In the genomic region with DNA sequence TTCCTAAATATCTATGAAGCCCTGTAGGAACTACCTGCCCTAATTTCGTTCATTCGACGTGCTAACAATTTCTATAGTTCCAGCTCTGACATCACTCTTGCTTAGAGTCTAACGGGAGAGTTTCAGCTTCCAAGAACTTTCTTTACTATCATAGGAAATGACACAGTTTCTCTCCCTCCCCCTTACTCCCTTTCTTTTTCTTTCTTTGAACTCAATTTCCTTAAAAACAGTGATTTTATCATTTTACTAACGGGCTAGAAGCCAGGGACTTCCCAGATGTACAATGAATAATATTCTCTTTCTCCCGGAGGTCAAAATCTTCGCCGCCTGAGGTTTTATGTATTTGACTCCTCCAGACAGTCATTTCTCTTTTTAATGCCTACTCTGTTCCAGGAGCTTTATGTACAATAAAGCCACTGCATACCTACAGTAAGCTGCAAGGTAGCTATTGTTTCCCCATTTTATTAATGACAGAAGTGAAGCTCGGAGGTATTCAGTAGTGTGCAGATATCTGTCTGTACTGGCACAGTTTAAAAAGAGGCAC, we compare ENCODE assay signal across 11 cellular contexts. TPM values are rescaled to one million over a fixed set of nuclear protein-coding genes. Genes with fewer than 3 reads are reported as not detected.
A peak's percentile ranks its signal among the peaks of the same experiment; 100 is the strongest.
DNase-seq lines count a peak whose midpoint lies in the region; ATAC-seq, FAIRE-seq and TF ChIP-seq lines count a peak whose summit lies in the region.
"Had no signal": no experiment of that assay in that cellular context is flagged by ENCODE, and none has a peak within 500 bp of the region (broad histone marks: within the 10 kb centered on the region; RNA-seq: fewer than 3 reads in every experiment).

No MANE protein-coding gene starts in this region.

- H3K27me3 Mint-ChIP-seq in astrocyte (ENCODE audit: low read depth, unreplicated experiment) = peaks cover 2% of the 10 kb centered on the region

- no peaks in the 10 kb centered on the region for H3K36me3 ChIP-seq in BJ (ENCODE audit: control insufficient read depth, insufficient read depth, low read length)
- no peaks in the 10 kb centered on the region for H3K36me3 ChIP-seq in astrocyte (ENCODE audit: insufficient read depth, low read length)
- H3K36me3 ChIP-seq in left lung = no peaks in the 10 kb centered on the region

- H3K27ac ChIP-seq in astrocyte (ENCODE audit: low read depth, low read length) (peak overlapping the region; percentile 34), left lung (peak overlapping the region in 1 of 2 donors; percentile 39)

- H3K4me1 ChIP-seq in astrocyte (ENCODE audit: insufficient read depth, low read length) = peaks cover 23% of the 10 kb centered on the region
- H3K4me1 ChIP-seq in left lung = peaks cover 0 to 12% of the 10 kb centered on the region in 2 donors

- H3K4me1 Mint-ChIP-seq in astrocyte (ENCODE audit: low read depth, unreplicated experiment) = peaks cover 11% of the 10 kb centered on the region

- peak; percentile 5 for DNase-seq in BJ (ENCODE audit: low read depth)
- DNase-seq in KBM-7 = peak; percentile 30
- DNase-seq in astrocyte (ENCODE audit: low read depth) = peak; percentile 88
- DNase-seq in left lung = no peak
- no peak for DNase-seq in cerebellum (ENCODE audit: low spot score)
- DNase-seq: DND-41, NCI-H774 had no signal

- POLR2A ChIA-PET in BJ (lab: Charles Lee) = no interaction called here

- peak overlapping the region; percentile 76 for H3K4me2 ChIP-seq in astrocyte (ENCODE audit: low read length)

- peak overlapping the region; percentile 25 for H3K9ac ChIP-seq in astrocyte (ENCODE audit: low read length)

- H3K27me3 ChIP-seq in BJ (ENCODE audit: control insufficient read depth, insufficient read depth, low read length) (no peaks in the 10 kb centered on the region), astrocyte (ENCODE audit: insufficient read depth, low read length) (no peaks in the 10 kb centered on the region), left lung (no peaks in the 10 kb centered on the region)

- intact Hi-C loops in left lung (cut with DNase I) = no loop called here

- H2AFZ ChIP-seq in astrocyte (ENCODE audit: low read depth, low read length) = no peak overlapping the region

- no peak overlapping the region for H3K27ac Mint-ChIP-seq in astrocyte (ENCODE audit: unreplicated experiment)
- H3K27ac Mint-ChIP-seq: IgD-negative memory B cell had no signal

- in situ Hi-C loops in KBM-7 (cut with MboI; ENCODE audit: low pct_unique_long_range_greater_than_20kb, low sequenced_read_pairs) = no loop called here

- TF ChIP-seq CTCF in BJ (IDR thresholded peaks at IDR 0.05; ENCODE audit: insufficient read depth, low read depth, low read length) (no peak), astrocyte (IDR thresholded peaks at IDR 0.05; ENCODE audit: insufficient read depth, low read depth, low read length) (no peak), left lung (IDR thresholded peaks at IDR 0.05) (no peak)

- no peak overlapping the region for H3K4me3 Mint-ChIP-seq in astrocyte (ENCODE audit: unreplicated experiment)
- H3K4me3 Mint-ChIP-seq: IgD-negative memory B cell had no signal

- H3K79me2 ChIP-seq in astrocyte (ENCODE audit: insufficient read depth, low read length) = no peaks in the 10 kb centered on the region

- ATAC-seq in left lung (peak; percentile 16), GM21423 (IDR thresholded peaks at IDR 0.05; ENCODE audit: unreplicated experiment) (no peak), GM21360 (IDR thresholded peaks at IDR 0.05; ENCODE audit: unreplicated experiment) (no peak), HG03108 (IDR thresholded peaks at IDR 0.05; ENCODE audit: unreplicated experiment) (no peak)

- H3K9me3 Mint-ChIP-seq in astrocyte (ENCODE audit: unreplicated experiment) = peaks cover 2% of the 10 kb centered on the region

- no peaks in the 10 kb centered on the region for H3K9me3 ChIP-seq in astrocyte (ENCODE audit: insufficient read depth, low read depth, low read length)
- H3K9me3 ChIP-seq in left lung = no peaks in the 10 kb centered on the region

- no peaks in the 10 kb centered on the region for H4K20me1 ChIP-seq in astrocyte (ENCODE audit: insufficient read depth, low read length)

- CTCF ChIA-PET in BJ (lab: Yijun Ruan, JAX) = interaction anchor here (1.2 to 1.9 kb wide), 2 partner anchors 9 to 12 kb away, joined by 3 to 8 read pairs; no protein-coding TSS in a partner anchor

- H3K4me3 ChIP-seq in BJ (ENCODE audit: low read depth, low read length) = no peak overlapping the region
- H3K4me3 ChIP-seq in astrocyte (ENCODE audit: insufficient read depth, low read depth, low read length) = no peak overlapping the region
- no peak overlapping the region for H3K4me3 ChIP-seq in left lung

- FAIRE-seq in astrocyte (lab: Jason Lieb, UNC) = no peak

- H3K36me3 Mint-ChIP-seq in astrocyte (ENCODE audit: low read depth, unreplicated experiment) = no peaks in the 10 kb centered on the region

RNA-seq across cellular contexts. Expression of a gene that starts 15.7 kb away (rescaled TPM):
- 0.09 and 0.23 TPM in 2 replicates for polyA plus RNA-seq in BJ (2011; rRNA removed)
- polyA minus RNA-seq in BJ (2011; rRNA and poly(A)+ RNA removed) = not detected in 2 replicates
- total RNA-seq in astrocyte = 0.32 and 0.46 TPM in 2 replicates
- total RNA-seq in left lung = under 1 TPM in 1 of 2 donors, not detected in 1; 0.52 TPM
- total RNA-seq in cerebellum = not detected
- polyA plus RNA-seq: IgD-negative memory B cell had no signal

Comparison
In these comparisons a context has a peak if more than half of its experiments do, and no peak if none do; other contexts are left out.
1. DNase-seq: peak in BJ (single experiment), KBM-7 (single experiment) and astrocyte (single experiment); none in left lung (0 of 2) and cerebellum (single experiment).